In the genomic region with DNA sequence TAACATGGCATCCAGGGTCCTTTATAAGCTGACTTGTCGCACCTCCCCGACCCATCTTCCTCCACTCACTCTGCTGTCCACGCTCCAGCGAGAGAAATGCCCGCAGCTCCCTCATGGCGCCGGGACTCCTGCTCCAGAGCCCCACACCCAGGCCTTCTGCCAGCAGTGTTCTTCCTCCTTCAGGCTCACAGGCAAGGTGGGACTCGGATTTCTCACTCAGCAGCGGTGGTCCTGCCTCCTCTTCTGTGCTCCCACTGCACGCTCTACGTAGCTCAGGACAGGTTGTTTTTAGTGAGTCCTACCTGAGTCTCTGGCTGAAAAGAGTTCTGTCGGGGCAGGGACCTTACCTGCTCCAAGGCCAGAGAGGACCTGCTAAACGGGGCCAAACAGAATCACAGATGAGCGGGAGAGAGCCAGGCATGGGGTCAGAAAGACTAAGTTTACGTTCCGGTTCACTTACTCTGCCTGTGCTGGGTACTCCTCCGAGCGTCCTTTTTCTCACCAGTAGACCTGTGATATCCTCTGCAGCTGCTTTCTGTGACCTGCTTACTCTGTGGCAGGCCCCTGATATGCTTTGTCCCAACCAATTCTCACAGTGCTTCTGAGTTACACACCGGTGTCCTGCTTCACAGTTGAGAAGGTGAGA, we compare ENCODE assay signal across 8 cellular contexts. TPM values are rescaled to one million over a fixed set of nuclear protein-coding genes. Genes with fewer than 3 reads are reported as not detected.
DNase-seq lines count a peak whose midpoint lies in the region; ATAC-seq and TF ChIP-seq lines count a peak whose summit lies in the region.
"Had no signal": no experiment of that assay in that cellular context is flagged by ENCODE, and none has a peak within 500 bp of the region (broad histone marks: within the 10 kb centered on the region; RNA-seq: fewer than 3 reads in every experiment).

No MANE protein-coding gene starts in this region.

- BruUV-seq in Caco-2 (replicated peaks; lab: Mats Ljungman, UMichigan): no TSS peak

- TF ChIP-seq POLR2A in GM19099 (IDR thresholded peaks at IDR 0.05; ENCODE audit: extremely low read depth, insufficient read length, low read depth): peak; percentile 9

- DNase-seq in activated naive CD8-positive, alpha-beta T cell treated with anti-CD3 and anti-CD28 coated beads, Interleukin-2, amount 10 ng/mL, durations not matched to agents 7 days and 5 days: no peak
- DNase-seq in Caco-2 (no peak), activated gamma-delta T cell treated with Interleukin-2 at 50 U/mL for 16 hours (no peak), EL (no peak)
- DNase-seq: SIG-M5 had no signal

- H3K9me3 Mint-ChIP-seq in activated naive CD8-positive, alpha-beta T cell treated with anti-CD3 and anti-CD28 coated beads, Interleukin-2, amount 10 ng/mL, durations not matched to agents 7 days and 5 days: no peaks in the 10 kb centered on the region
- H3K9me3 Mint-ChIP-seq in stimulated activated memory B cell treated with anti-CD40 and anti-IgM and Interleukin-4, amounts not matched to agents 10 μg/mL and 1 μg/mL and 100 μg/mL, for 72 hours: no peaks in the 10 kb centered on the region
- no peaks in the 10 kb centered on the region for H3K9me3 Mint-ChIP-seq in Caco-2 (ENCODE audit: unreplicated experiment)

- H3K4me1 Mint-ChIP-seq in activated naive CD8-positive, alpha-beta T cell treated with anti-CD3 and anti-CD28 coated beads, Interleukin-2, amount 10 ng/mL, durations not matched to agents 7 days and 5 days: peaks cover 39% of the 10 kb centered on the region
- peaks cover 85% of the 10 kb centered on the region for H3K4me1 Mint-ChIP-seq in stimulated activated memory B cell treated with anti-CD40 and anti-IgM and Interleukin-4, amounts not matched to agents 10 μg/mL and 1 μg/mL and 100 μg/mL, for 72 hours
- H3K4me1 Mint-ChIP-seq in Caco-2 (ENCODE audit: low read depth, unreplicated experiment): no peaks in the 10 kb centered on the region

- no peaks in the 10 kb centered on the region for H3K36me3 ChIP-seq in Caco-2 (ENCODE audit: control insufficient read depth, insufficient read depth, low read length)

- no peak overlapping the region for H3K4me3 ChIP-seq in Caco-2 (ENCODE audit: low read depth, low read length)

- H3K36me3 Mint-ChIP-seq in activated naive CD8-positive, alpha-beta T cell treated with anti-CD3 and anti-CD28 coated beads, Interleukin-2, amount 10 ng/mL, durations not matched to agents 7 days and 5 days: peaks cover 43% of the 10 kb centered on the region
- H3K36me3 Mint-ChIP-seq in stimulated activated memory B cell treated with anti-CD40 and anti-IgM and Interleukin-4, amounts not matched to agents 10 μg/mL and 1 μg/mL and 100 μg/mL, for 72 hours: peaks cover 81% of the 10 kb centered on the region
- H3K36me3 Mint-ChIP-seq in Caco-2 (ENCODE audit: insufficient read depth, unreplicated experiment): peaks cover 17% of the 10 kb centered on the region

- no peak for TF ChIP-seq CTCF in Caco-2 (IDR thresholded peaks at IDR 0.05; ENCODE audit: insufficient read depth in 1 of 2, low read depth in 1 of 2, low read length in 1 of 2, severe bottlenecking in 1 of 2, unreplicated experiment in 1 of 2)

- peak overlapping the region; percentile 60 for H3K27ac Mint-ChIP-seq in activated naive CD8-positive, alpha-beta T cell treated with anti-CD3 and anti-CD28 coated beads, Interleukin-2, amount 10 ng/mL, durations not matched to agents 7 days and 5 days
- H3K27ac Mint-ChIP-seq in stimulated activated memory B cell treated with anti-CD40 and anti-IgM and Interleukin-4, amounts not matched to agents 10 μg/mL and 1 μg/mL and 100 μg/mL, for 72 hours: peak overlapping the region; percentile 97
- no peak overlapping the region for H3K27ac Mint-ChIP-seq in Caco-2 (ENCODE audit: unreplicated experiment)

- H3K4me3 Mint-ChIP-seq in activated naive CD8-positive, alpha-beta T cell treated with anti-CD3 and anti-CD28 coated beads, Interleukin-2, amount 10 ng/mL, durations not matched to agents 7 days and 5 days: no peak overlapping the region
- peak overlapping the region; percentile 53 for H3K4me3 Mint-ChIP-seq in stimulated activated memory B cell treated with anti-CD40 and anti-IgM and Interleukin-4, amounts not matched to agents 10 μg/mL and 1 μg/mL and 100 μg/mL, for 72 hours
- no peak overlapping the region for H3K4me3 Mint-ChIP-seq in Caco-2 (ENCODE audit: unreplicated experiment)

- CTCF ChIA-PET in Caco-2 (lab: Charles Lee): interaction anchor here (0.6 kb wide), 1 partner anchor 49 kb away, joined by 4 read pairs; no protein-coding TSS in a partner anchor

- H3K27me3 Mint-ChIP-seq in activated naive CD8-positive, alpha-beta T cell treated with anti-CD3 and anti-CD28 coated beads, Interleukin-2, amount 10 ng/mL, durations not matched to agents 7 days and 5 days: no peaks in the 10 kb centered on the region
- no peaks in the 10 kb centered on the region for H3K27me3 Mint-ChIP-seq in stimulated activated memory B cell treated with anti-CD40 and anti-IgM and Interleukin-4, amounts not matched to agents 10 μg/mL and 1 μg/mL and 100 μg/mL, for 72 hours
- no peaks in the 10 kb centered on the region for H3K27me3 Mint-ChIP-seq in Caco-2 (ENCODE audit: insufficient read depth, unreplicated experiment)

- peak; percentile 22 for ATAC-seq in HG03060 (IDR thresholded peaks at IDR 0.05; ENCODE audit: low read depth, unreplicated experiment)
- ATAC-seq in activated naive CD8-positive, alpha-beta T cell treated with anti-CD3 and anti-CD28 coated beads, Interleukin-2, amount 10 ng/mL, durations not matched to agents 7 days and 5 days (ENCODE audit: low read depth): no peak
- peak; percentile 67 for ATAC-seq in stimulated activated memory B cell treated with anti-CD40 and anti-IgM and Interleukin-4, amounts not matched to agents 10 μg/mL and 1 μg/mL and 100 μg/mL, for 72 hours

- intact Hi-C loops in Caco-2 (cut with micrococcal nuclease; ENCODE audit: unreplicated experiment): no loop called here

- no peaks in the 10 kb centered on the region for H3K4me1 ChIP-seq in Caco-2

- H3K9me3 ChIP-seq in Caco-2: no peaks in the 10 kb centered on the region

- POLR2A ChIA-PET in activated naive CD8-positive, alpha-beta T cell treated with anti-CD3 and anti-CD28 coated beads, Interleukin-2, amount 10 ng/mL, durations not matched to agents 7 days and 5 days (lab: Charles Lee): interaction anchor here (0.6 to 1.2 kb wide), 4 partner anchors 9 to 205 kb away, joined by 3 to 6 read pairs (median 4); a partner anchor contains a TSS
- POLR2A ChIA-PET in Caco-2 (lab: Charles Lee): no interaction called here

- H3K27me3 ChIP-seq in Caco-2 (replicated peaks; ENCODE audit: control insufficient read depth, insufficient read depth, low read length): no peaks in the 10 kb centered on the region

RNA-seq across cellular contexts. Expression of a gene that starts 11.3 kb away (rescaled TPM):
- total RNA-seq in activated naive CD8-positive, alpha-beta T cell treated with anti-CD3 and anti-CD28 coated beads, Interleukin-2, amount 10 ng/mL, durations not matched to agents 7 days and 5 days: 10 to 100 TPM; 35.4 to 40.5 TPM
- total RNA-seq in Caco-2 (2022): 0.51 and 0.59 TPM in 2 replicates

RNA-seq across cellular contexts. Expression of a gene that starts 30.7 kb away (rescaled TPM):
- 10 to 100 TPM; 72.1 to 73.7 TPM for total RNA-seq in activated naive CD8-positive, alpha-beta T cell treated with anti-CD3 and anti-CD28 coated beads, Interleukin-2, amount 10 ng/mL, durations not matched to agents 7 days and 5 days
- total RNA-seq in Caco-2 (2022): 56.1 and 71.0 TPM in 2 replicates

RNA-seq across cellular contexts. Expression of a gene that starts 51.1 kb away (rescaled TPM):
- under 1 TPM; 0.64 to 0.99 TPM for total RNA-seq in activated naive CD8-positive, alpha-beta T cell treated with anti-CD3 and anti-CD28 coated beads, Interleukin-2, amount 10 ng/mL, durations not matched to agents 7 days and 5 days
- 11.3 and 11.7 TPM in 2 replicates for total RNA-seq in Caco-2 (2022)

RNA-seq across cellular contexts. Expression of a gene that starts 53.1 kb away (rescaled TPM):
- 10 to 100 TPM; 52.9 to 54.4 TPM for total RNA-seq in activated naive CD8-positive, alpha-beta T cell treated with anti-CD3 and anti-CD28 coated beads, Interleukin-2, amount 10 ng/mL, durations not matched to agents 7 days and 5 days
- 37.2 and 40.6 TPM in 2 replicates for total RNA-seq in Caco-2 (2022)

Comparison
In these comparisons a context has a peak if more than half of its experiments do, and no peak if none do; other contexts are left out.
1. RNA of a gene that starts 11.3 kb away (total RNA-seq): 35.4 to 40.5 TPM in activated naive CD8-positive, alpha-beta T cell treated with anti-CD3 and anti-CD28 coated beads, Interleukin-2, amount 10 ng/mL, durations not matched to agents 7 days and 5 days; 0.51 to 0.59 TPM in Caco-2; every median in the first group is over 10 times any median in the second.